Comparison of ENCODE assay signal across 8 cellular contexts in the genomic region with DNA sequence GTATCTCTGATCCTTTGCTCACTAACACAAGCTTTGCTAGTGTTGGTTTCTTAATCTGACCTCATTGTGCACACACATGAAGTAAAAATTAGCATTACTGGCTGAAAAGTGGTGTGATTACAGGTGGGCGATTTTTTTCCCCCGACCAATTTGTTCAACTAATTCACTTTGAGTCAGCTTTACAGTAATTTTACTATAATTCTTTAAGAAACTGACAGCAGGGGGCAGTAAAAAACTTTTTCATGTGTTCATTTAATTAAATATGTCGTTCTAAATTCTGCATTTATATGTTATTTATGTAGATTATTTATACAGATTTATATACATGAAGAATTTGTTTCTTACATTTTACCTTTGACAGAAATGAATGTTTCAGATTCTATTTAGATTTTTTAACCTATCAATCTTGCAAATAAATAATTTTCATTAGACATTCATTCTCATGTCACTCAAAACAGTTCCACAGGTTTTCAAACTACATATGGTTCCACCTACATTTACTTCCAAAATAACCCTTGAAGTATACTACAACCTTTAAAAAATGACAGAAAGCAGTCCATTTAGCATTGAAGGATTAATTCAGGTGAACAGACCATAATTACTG. TPM values are rescaled to one million over a fixed set of nuclear protein-coding genes. Genes with fewer than 3 reads are reported as not detected.
DNase-seq lines count a peak whose midpoint lies in the region; ATAC-seq, FAIRE-seq and TF ChIP-seq lines count a peak whose summit lies in the region.

No MANE protein-coding gene starts in this region.

- FAIRE-seq in frontal cortex (lab: Jason Lieb, UNC): peak; percentile 83

- no peak for ATAC-seq in right cardiac atrium
- no peak for ATAC-seq in HG03280 (IDR thresholded peaks at IDR 0.05; ENCODE audit: unreplicated experiment)
- ATAC-seq in HG02623 (IDR thresholded peaks at IDR 0.05; ENCODE audit: unreplicated experiment): no peak

- intact Hi-C loops in right cardiac atrium (cut with DNase I): loop anchor here in 1 of 4 donors (10.0 kb wide), 1 partner anchor 410 kb away; no protein-coding TSS in a partner anchor

- peak; percentile 38 to 65 for TF ChIP-seq CTCF in right atrium auricular region (IDR thresholded peaks at IDR 0.05)

- H3K9me3 ChIP-seq in right atrium auricular region (no peaks in the 10 kb centered on the region), right cardiac atrium (ENCODE audit: control insufficient read depth, low read length) (no peaks in the 10 kb centered on the region)

- H3K27me3 ChIP-seq in right atrium auricular region (no peaks in the 10 kb centered on the region), right cardiac atrium (ENCODE audit: control insufficient read depth, insufficient read depth) (no peaks in the 10 kb centered on the region)

- H3K4me3 ChIP-seq in right atrium auricular region: no peak overlapping the region
- H3K4me3 ChIP-seq in right cardiac atrium (ENCODE audit: low read length): no peak overlapping the region

- H3K4me1 ChIP-seq in right atrium auricular region (peaks cover 0 to 9% of the 10 kb centered on the region in 2 donors), right cardiac atrium (ENCODE audit: control insufficient read depth, insufficient read depth, low read length) (no peaks in the 10 kb centered on the region)

- H3K27ac ChIP-seq in right atrium auricular region (no peak overlapping the region), right cardiac atrium (ENCODE audit: low read length) (no peak overlapping the region)

- DNase-seq in right atrium auricular region (ENCODE audit: low spot score) (no peak), right cardiac atrium (no peak), RPMI7951 (ENCODE audit: low read depth) (peak; percentile 41), frontal cortex (ENCODE audit: low spot score in 2 of 2) (peak in 1 of 2 donors; percentile 4), ureter (ENCODE audit: low spot score) (no peak), NCI-H187 (lab: John Stamatoyannopoulos, UW) (no peak)

- 17% methylated on average over 3 of the region's 3 CpGs for WGBS in right cardiac atrium

- no peaks in the 10 kb centered on the region for H3K36me3 ChIP-seq in right atrium auricular region

RNA-seq across cellular contexts. Expression of gene PALLD, which starts 17.5 kb away (rescaled TPM):
- total RNA-seq in right atrium auricular region (100 to 1,000 TPM; 764 to 782 TPM), right cardiac atrium (1,000 to 10,000 TPM in 1 of 4 donors, 100 to 1,000 TPM in 3; 625 to 1,069 (median 728) TPM), frontal cortex (17.1 TPM), ureter (239 TPM)
- 233 TPM for polyA plus RNA-seq in right cardiac atrium
- 40.0 and 44.5 TPM in 2 replicates for total RNA-seq in RPMI7951 (2014; rRNA removed; shearing (Covaris generic))

RNA-seq across cellular contexts. Expression of gene DDX60L, which starts 34.1 kb away (rescaled TPM):
- total RNA-seq in right atrium auricular region (1 to 10 TPM; 6.3 to 7.7 TPM), right cardiac atrium (10 to 100 TPM in 1 of 4 donors, 1 to 10 TPM in 3; 8.2 to 10.5 (median 8.8) TPM), frontal cortex (2.9 TPM), ureter (16.3 TPM)
- 6.1 TPM for polyA plus RNA-seq in right cardiac atrium
- total RNA-seq in RPMI7951 (2014; rRNA removed; shearing (Covaris generic)): 11.5 and 11.8 TPM in 2 replicates
